ENCODE assay signal across 8 cellular contexts in the genomic region with DNA sequence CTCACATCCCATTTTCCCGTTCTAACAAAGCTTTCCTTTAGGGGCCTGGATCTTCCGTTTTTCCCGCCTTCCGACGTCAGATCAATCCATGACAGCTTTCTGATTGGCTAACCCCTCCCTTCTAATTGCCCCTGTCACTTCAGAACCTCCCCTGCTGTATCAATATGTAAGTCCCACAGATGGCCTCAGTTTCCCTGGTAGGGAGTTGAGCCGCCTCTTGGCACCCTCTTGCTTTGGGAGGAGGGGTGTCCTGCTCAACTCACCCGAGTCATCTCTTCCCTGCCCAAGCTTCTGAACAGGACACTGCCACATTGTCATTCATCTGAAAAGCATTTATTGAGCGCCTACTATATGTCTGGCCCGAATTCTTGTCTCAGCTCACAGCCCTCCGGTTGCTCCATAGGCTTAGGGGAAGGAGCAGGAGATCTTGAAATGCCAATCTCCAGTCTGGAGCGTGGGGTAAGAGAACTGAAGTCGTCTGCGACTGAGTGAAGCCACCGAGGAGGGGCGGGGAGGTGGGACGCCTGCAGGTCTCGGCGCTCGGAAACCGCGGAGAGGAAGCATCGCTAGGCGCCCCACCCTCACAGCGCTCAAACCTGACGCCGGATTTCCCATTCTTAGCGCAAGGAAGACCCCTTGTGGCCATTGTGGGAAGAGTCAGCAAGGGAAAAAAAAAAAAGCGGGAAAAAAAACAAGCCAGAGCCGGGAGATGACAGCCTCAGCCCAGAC. TPM values are rescaled to one million over a fixed set of nuclear protein-coding genes. Genes with fewer than 3 reads are reported as not detected.
DNase-seq lines count a peak whose midpoint lies in the region; ATAC-seq, FAIRE-seq and TF ChIP-seq lines count a peak whose summit lies in the region.

No MANE protein-coding gene starts in this region.

- POLR2A ChIA-PET in WTC11 (lab: Charles Lee), result interaction anchor here (0.5 to 1.7 kb wide), 3 partner anchors 9 to 63 kb away, joined by 3 to 7 read pairs (median 7); a partner anchor contains a TSS

- H3K36me3 ChIP-seq in bronchial epithelial cell (ENCODE audit: control insufficient read depth, insufficient read depth, low read length), result no peaks in the 10 kb centered on the region
- H3K36me3 ChIP-seq in kidney (ENCODE audit: control insufficient read depth in 1 of 2, insufficient read depth in 2 of 2, low read length in 2 of 2), result no peaks in the 10 kb centered on the region

- peak overlapping the region; percentile 57 for H3K27ac Mint-ChIP-seq in WTC11

- no peaks in the 10 kb centered on the region for H3K9me3 Mint-ChIP-seq in WTC11

- H3K27me3 Mint-ChIP-seq in WTC11 (ENCODE audit: low read depth), result peaks cover 62% of the 10 kb centered on the region

- no peak overlapping the region for H3K9ac ChIP-seq in kidney (ENCODE audit: low read length in 2 of 2)

- no peak overlapping the region for H3K4me3 ChIP-seq in bronchial epithelial cell (ENCODE audit: low read depth, low read length)
- peak overlapping the region; percentile 13 to 44 for H3K4me3 ChIP-seq in kidney (ENCODE audit: low read length in 2 of 2)

- H3K27ac ChIP-seq in kidney (ENCODE audit: low read depth in 2 of 2, low read length in 2 of 2), result no peak overlapping the region

- peak; percentile 49; the same call in 1 of the 2 replicates for TF ChIP-seq CTCF in WTC11 (IDR thresholded peaks at IDR 0.05)
- TF ChIP-seq CTCF in bronchial epithelial cell (IDR thresholded peaks at IDR 0.05; ENCODE audit: insufficient read depth, low read length, severe bottlenecking), result peak; percentile 78
- peak; percentile 78 for TF ChIP-seq CTCF in kidney (IDR thresholded peaks at IDR 0.05; ENCODE audit: borderline replicate concordance, extremely low read depth, insufficient read depth)

- FAIRE-seq in bronchial epithelial cell (lab: Jason Lieb, UNC), result no peak
- FAIRE-seq in kidney (lab: Jason Lieb, UNC), result no peak

- H3K4me3 Mint-ChIP-seq in WTC11, result peak overlapping the region; percentile 75

- intact Hi-C loops in kidney (cut with DNase I), result no loop called here

- H3K4me1 Mint-ChIP-seq in WTC11, result peaks cover 33% of the 10 kb centered on the region

- H3K36me3 Mint-ChIP-seq in WTC11, result no peaks in the 10 kb centered on the region

- CTCF ChIA-PET in WTC11 (lab: Charles Lee), result interaction anchor here (0.5 to 4.8 kb wide), 43 partner anchors 9 to 1909 kb away, joined by 3 to 65 read pairs (median 5); a partner anchor contains a TSS

- H3K27me3 ChIP-seq in bronchial epithelial cell (ENCODE audit: control insufficient read depth, insufficient read depth, low read length), result no peaks in the 10 kb centered on the region

- no peaks in the 10 kb centered on the region for H3K9me3 ChIP-seq in kidney (ENCODE audit: control insufficient read depth in 1 of 2, low read length in 2 of 2)

- peak; percentile 69 for DNase-seq in CMK (ENCODE audit: low read depth)
- peak; percentile 70 for DNase-seq in NCI-H226
- DNase-seq in WTC11 (ENCODE audit: low spot score), result peak; percentile 86
- peak; percentile 64 for DNase-seq in bronchial epithelial cell (ENCODE audit: low read depth)
- DNase-seq in kidney, result peak; percentile 89
- DNase-seq in stimulated activated CD4-positive, alpha-beta T cell treated with anti-CD3 and anti-CD28 coated beads, Interleukin-15, amount 100 ng/mL, for 1 hour (ENCODE audit: low read depth in 1 of 2, low spot score in 1 of 2), result peak; percentile 42 to 55

- peak; percentile 28 for ATAC-seq in HG02588 (IDR thresholded peaks at IDR 0.05; ENCODE audit: unreplicated experiment)
- ATAC-seq in WTC11, result peak; percentile 34
- ATAC-seq in HG03108 (IDR thresholded peaks at IDR 0.05; ENCODE audit: unreplicated experiment), result no peak

- peaks cover 0 to 16% of the 10 kb centered on the region in 2 donors for H3K4me1 ChIP-seq in kidney (ENCODE audit: control insufficient read depth in 1 of 2, insufficient read depth in 1 of 2, low read depth in 1 of 2, low read length in 2 of 2)

TF ChIP-seq in WTC11, 78 proteins besides CTCF, POLR2A, EP300 and RAD21:
- TF ChIP-seq, protein P1, sequence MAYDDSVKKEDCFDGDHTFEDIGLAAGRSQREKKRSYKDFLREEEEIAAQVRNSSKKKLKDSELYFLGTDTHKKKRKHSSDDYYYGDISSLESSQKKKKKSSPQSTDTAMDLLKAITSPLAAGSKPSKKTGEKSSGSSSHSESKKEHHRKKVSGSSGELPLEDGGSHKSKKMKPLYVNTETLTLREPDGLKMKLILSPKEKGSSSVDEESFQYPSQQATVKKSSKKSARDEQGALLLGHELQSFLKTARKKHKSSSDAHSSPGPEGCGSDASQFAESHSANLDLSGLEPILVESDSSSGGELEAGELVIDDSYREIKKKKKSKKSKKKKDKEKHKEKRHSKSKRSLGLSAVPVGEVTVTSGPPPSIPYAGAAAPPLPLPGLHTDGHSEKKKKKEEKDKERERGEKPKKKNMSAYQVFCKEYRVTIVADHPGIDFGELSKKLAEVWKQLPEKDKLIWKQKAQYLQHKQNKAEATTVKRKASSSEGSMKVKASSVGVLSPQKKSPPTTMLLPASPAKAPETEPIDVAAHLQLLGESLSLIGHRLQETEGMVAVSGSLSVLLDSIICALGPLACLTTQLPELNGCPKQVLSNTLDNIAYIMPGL (CRISPR knock-in tag; IDR thresholded peaks at IDR 0.05), result 0 out of 2 replicates have a peak, but pooled peaks have one; percentile 24
- no peak for TF ChIP-seq ESRRA (CRISPR knock-in tag; IDR thresholded peaks at IDR 0.05; ENCODE audit: borderline replicate concordance)
- TF ChIP-seq, protein P2, sequence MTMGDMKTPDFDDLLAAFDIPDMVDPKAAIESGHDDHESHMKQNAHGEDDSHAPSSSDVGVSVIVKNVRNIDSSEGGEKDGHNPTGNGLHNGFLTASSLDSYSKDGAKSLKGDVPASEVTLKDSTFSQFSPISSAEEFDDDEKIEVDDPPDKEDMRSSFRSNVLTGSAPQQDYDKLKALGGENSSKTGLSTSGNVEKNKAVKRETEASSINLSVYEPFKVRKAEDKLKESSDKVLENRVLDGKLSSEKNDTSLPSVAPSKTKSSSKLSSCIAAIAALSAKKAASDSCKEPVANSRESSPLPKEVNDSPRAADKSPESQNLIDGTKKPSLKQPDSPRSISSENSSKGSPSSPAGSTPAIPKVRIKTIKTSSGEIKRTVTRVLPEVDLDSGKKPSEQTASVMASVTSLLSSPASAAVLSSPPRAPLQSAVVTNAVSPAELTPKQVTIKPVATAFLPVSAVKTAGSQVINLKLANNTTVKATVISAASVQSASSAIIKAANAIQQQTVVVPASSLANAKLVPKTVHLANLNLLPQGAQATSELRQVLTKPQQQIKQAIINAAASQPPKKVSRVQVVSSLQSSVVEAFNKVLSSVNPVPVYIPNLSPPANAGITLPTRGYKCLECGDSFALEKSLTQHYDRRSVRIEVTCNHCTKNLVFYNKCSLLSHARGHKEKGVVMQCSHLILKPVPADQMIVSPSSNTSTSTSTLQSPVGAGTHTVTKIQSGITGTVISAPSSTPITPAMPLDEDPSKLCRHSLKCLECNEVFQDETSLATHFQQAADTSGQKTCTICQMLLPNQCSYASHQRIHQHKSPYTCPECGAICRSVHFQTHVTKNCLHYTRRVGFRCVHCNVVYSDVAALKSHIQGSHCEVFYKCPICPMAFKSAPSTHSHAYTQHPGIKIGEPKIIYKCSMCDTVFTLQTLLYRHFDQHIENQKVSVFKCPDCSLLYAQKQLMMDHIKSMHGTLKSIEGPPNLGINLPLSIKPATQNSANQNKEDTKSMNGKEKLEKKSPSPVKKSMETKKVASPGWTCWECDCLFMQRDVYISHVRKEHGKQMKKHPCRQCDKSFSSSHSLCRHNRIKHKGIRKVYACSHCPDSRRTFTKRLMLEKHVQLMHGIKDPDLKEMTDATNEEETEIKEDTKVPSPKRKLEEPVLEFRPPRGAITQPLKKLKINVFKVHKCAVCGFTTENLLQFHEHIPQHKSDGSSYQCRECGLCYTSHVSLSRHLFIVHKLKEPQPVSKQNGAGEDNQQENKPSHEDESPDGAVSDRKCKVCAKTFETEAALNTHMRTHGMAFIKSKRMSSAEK (CRISPR knock-in tag; IDR thresholded peaks at IDR 0.05; ENCODE audit: borderline replicate concordance), result no peak
TF ChIP-seq in WTC11: peak in this region for 1.

RNA-seq across cellular contexts. Expression of a gene that starts 28.0 kb away (rescaled TPM):
- total RNA-seq in WTC11 (2021) (19.2 to 27.5 TPM (median 26.3 TPM) in 3 replicates), bronchial epithelial cell (36.1 and 48.5 TPM in 2 replicates), kidney (27.6 TPM)
- 68.3 TPM for polyA plus RNA-seq in kidney (ENCODE audit: insufficient read depth, low read depth, low replicate concordance)
